ENCODE assay signal across 1 cellular context in genomic region chr3:182970811-182971418, GRCh38.
TF ChIP-seq lines count a peak whose summit lies in the region.

No MANE protein-coding gene starts in this region.

TF ChIP-seq in HepG2, 621 proteins besides CTCF, POLR2A, EP300 and RAD21 (continued from another document):
- TF ChIP-seq ZNF691 (CRISPR knock-in tag; IDR thresholded peaks at IDR 0.05; ENCODE audit: borderline replicate concordance, low read depth) (no peak), ZNF337 (CRISPR knock-in tag; IDR thresholded peaks at IDR 0.05; ENCODE audit: borderline replicate concordance, low read depth) (no peak), NRL (CRISPR knock-in tag; IDR thresholded peaks at IDR 0.05; ENCODE audit: borderline replicate concordance) (no peak), ZNF432 (CRISPR knock-in tag; IDR thresholded peaks at IDR 0.05; ENCODE audit: borderline replicate concordance) (no peak), RAD51 (IDR thresholded peaks at IDR 0.05; ENCODE audit: borderline replicate concordance) (no peak), ZNF460 (CRISPR knock-in tag; IDR thresholded peaks at IDR 0.05; ENCODE audit: borderline replicate concordance) (no peak), NR2C2 (CRISPR knock-in tag; IDR thresholded peaks at IDR 0.05; ENCODE audit: borderline replicate concordance) (no peak), NFYB (CRISPR knock-in tag; IDR thresholded peaks at IDR 0.05) (peak; percentile 22; the same call in 1 of the 2 replicates), SUZ12 (IDR thresholded peaks at IDR 0.05; ENCODE audit: low read depth, low read length) (no peak), SOX5 (CRISPR knock-in tag; IDR thresholded peaks at IDR 0.05; ENCODE audit: borderline replicate concordance) (no peak), HDAC2 (CRISPR knock-in tag; IDR thresholded peaks at IDR 0.05) (no peak), FIP1L1 (IDR thresholded peaks at IDR 0.05; ENCODE audit: borderline replicate concordance, insufficient read depth, low read depth, low read length) (no peak), JUN (CRISPR knock-in tag; IDR thresholded peaks at IDR 0.05) (no peak), NFIC (IDR thresholded peaks at IDR 0.05; ENCODE audit: low read length) (0 out of 2 replicates have a peak, but pooled peaks have one; percentile 30), HNF1A (IDR thresholded peaks at IDR 0.05; ENCODE audit: low read depth) (no peak), HNF1A (CRISPR knock-in tag; IDR thresholded peaks at IDR 0.05; ENCODE audit: borderline replicate concordance) (no peak), HNRNPK (IDR thresholded peaks at IDR 0.05; ENCODE audit: low read depth, low read length, poor library complexity, severe bottlenecking) (no peak), ZNF629 (CRISPR knock-in tag; conservative IDR thresholded peaks at IDR 0.05) (no peak), ZNF616 (CRISPR knock-in tag; IDR thresholded peaks at IDR 0.05; ENCODE audit: low read depth) (no peak), NCOR1 (IDR thresholded peaks at IDR 0.05; ENCODE audit: borderline replicate concordance, low read length) (peak; percentile 90), ZNF746 (CRISPR knock-in tag; IDR thresholded peaks at IDR 0.05) (no peak), ZBTB3 (CRISPR knock-in tag; IDR thresholded peaks at IDR 0.05; ENCODE audit: borderline replicate concordance, low read depth) (no peak), DPF2 (CRISPR knock-in tag; IDR thresholded peaks at IDR 0.05; ENCODE audit: borderline replicate concordance, low read depth) (no peak), REXO4 (CRISPR knock-in tag; IDR thresholded peaks at IDR 0.05; ENCODE audit: borderline replicate concordance) (no peak), ISX (CRISPR knock-in tag; conservative IDR thresholded peaks at IDR 0.05) (no peak), HMGA1 (CRISPR knock-in tag; conservative IDR thresholded peaks at IDR 0.05) (no peak), ZNF891 (CRISPR knock-in tag; IDR thresholded peaks at IDR 0.05) (no peak), FOXO1 (CRISPR knock-in tag; IDR thresholded peaks at IDR 0.05) (no peak), FOXA3 (CRISPR knock-in tag; IDR thresholded peaks at IDR 0.05) (no peak), HNF4A (CRISPR knock-in tag; IDR thresholded peaks at IDR 0.05) (peak; percentile 89), NFKB2 (CRISPR knock-in tag; IDR thresholded peaks at IDR 0.05; ENCODE audit: borderline replicate concordance) (no peak), ZMYM2 (CRISPR knock-in tag; IDR thresholded peaks at IDR 0.05) (0 out of 2 replicates have a peak, but pooled peaks have one; percentile 21)
- TF ChIP-seq, protein P1, sequence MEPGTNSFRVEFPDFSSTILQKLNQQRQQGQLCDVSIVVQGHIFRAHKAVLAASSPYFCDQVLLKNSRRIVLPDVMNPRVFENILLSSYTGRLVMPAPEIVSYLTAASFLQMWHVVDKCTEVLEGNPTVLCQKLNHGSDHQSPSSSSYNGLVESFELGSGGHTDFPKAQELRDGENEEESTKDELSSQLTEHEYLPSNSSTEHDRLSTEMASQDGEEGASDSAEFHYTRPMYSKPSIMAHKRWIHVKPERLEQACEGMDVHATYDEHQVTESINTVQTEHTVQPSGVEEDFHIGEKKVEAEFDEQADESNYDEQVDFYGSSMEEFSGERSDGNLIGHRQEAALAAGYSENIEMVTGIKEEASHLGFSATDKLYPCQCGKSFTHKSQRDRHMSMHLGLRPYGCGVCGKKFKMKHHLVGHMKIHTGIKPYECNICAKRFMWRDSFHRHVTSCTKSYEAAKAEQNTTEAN (CRISPR knock-in tag; conservative IDR thresholded peaks at IDR 0.05): no peak
- TF ChIP-seq, protein P2, sequence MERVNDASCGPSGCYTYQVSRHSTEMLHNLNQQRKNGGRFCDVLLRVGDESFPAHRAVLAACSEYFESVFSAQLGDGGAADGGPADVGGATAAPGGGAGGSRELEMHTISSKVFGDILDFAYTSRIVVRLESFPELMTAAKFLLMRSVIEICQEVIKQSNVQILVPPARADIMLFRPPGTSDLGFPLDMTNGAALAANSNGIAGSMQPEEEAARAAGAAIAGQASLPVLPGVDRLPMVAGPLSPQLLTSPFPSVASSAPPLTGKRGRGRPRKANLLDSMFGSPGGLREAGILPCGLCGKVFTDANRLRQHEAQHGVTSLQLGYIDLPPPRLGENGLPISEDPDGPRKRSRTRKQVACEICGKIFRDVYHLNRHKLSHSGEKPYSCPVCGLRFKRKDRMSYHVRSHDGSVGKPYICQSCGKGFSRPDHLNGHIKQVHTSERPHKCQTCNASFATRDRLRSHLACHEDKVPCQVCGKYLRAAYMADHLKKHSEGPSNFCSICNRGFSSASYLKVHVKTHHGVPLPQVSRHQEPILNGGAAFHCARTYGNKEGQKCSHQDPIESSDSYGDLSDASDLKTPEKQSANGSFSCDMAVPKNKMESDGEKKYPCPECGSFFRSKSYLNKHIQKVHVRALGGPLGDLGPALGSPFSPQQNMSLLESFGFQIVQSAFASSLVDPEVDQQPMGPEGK (CRISPR knock-in tag; IDR thresholded peaks at IDR 0.05): no peak
